In genomic region chr7:133744451-133744850, GRCh38 we compare ENCODE assay signal across 8 cellular contexts.
"Had no signal": no experiment of that assay in that cellular context is flagged by ENCODE, and none has a peak within 500 bp of the region (broad histone marks: within the 10 kb centered on the region; RNA-seq: fewer than 3 reads in every experiment).

No MANE protein-coding gene starts in this region.

- H3K4me3 Mint-ChIP-seq: HFFc6 had no signal

- H3K27ac Mint-ChIP-seq: HFFc6 had no signal

- H3K4me3 ChIP-seq: GM23248, HAP-1 had no signal

- ATAC-seq: HCT116 had no signal

- DNase-seq: GM23248, GOT3, H7, HFFc6, IMR-90 had no signal

- H3K9me3 Mint-ChIP-seq: HFFc6 had no signal

- H3K36me3 ChIP-seq: HAP-1 had no signal

- FAIRE-seq: HTR-8/SVneo had no signal
